ENCODE assay signal across 8 cellular contexts in the genomic region with DNA sequence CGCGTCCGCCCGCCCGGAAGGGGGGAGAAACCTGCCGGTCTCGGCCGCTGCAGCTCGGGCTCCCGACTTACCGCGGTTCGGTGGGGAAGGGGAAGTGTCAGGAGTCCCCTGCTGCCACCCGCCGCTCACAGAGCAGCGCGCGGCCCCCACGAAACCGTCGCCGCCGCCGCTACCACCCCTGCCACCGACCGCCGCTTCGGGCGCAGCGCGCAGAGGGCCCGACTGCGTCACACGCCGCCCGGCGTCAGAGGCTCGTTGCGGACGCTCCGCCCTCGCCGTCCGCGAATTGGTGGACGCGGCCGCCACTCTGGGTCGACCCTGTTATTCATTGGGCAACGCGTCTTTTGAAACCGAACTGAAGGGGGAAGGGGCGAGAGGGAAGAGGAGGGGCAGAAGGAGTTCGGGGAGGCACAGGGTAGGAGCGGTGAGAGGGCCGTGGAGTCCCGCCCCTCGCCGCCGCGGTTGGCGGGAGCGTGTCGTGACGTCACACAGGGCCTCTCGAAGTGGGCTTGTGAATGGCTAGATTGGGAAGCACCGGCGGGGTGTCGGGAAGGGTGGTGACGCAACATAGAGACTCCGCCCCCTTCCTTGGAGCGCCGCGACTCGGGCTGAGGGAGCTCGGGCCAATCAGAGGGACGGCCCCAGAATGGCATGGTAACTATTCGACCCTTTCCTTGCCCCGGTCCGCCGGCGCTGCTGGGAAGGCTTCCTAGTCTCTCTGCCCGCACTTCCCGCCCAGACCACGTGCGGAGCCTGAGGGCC. TPM values are rescaled to one million over a fixed set of nuclear protein-coding genes. Genes with fewer than 3 reads are reported as not detected.
DNase-seq lines count a peak whose midpoint lies in the region; ATAC-seq and TF ChIP-seq lines count a peak whose summit lies in the region.

A gene (minus strand): TSS at position 226 of the 762 bp plus-strand sequence. CDS start 15,437 bp downstream, outside the sequence.

- peaks cover 19% of the 10 kb centered on the region for H3K36me3 ChIP-seq in SU-DHL-6 (ENCODE audit: low read length)
- H3K36me3 ChIP-seq in osteoblast (ENCODE audit: insufficient read depth, low read length), result peaks cover 17% of the 10 kb centered on the region
- peaks cover 11% of the 10 kb centered on the region for H3K36me3 ChIP-seq in thoracic aorta

- ATAC-seq in HG02678 (IDR thresholded peaks at IDR 0.05; ENCODE audit: unreplicated experiment) (peak; percentile 93), thoracic aorta (ENCODE audit: insufficient number of reproducible peaks, low FRiP score, low read depth) (peak; percentile 97)
- peak; percentile 97 for ATAC-seq in activated naive CD8-positive, alpha-beta T cell treated with anti-CD3 and anti-CD28 coated beads, Interleukin-2, amount 10 ng/mL, durations not matched to agents 7 days and 5 days (ENCODE audit: low read depth)

- H3K4me2 ChIP-seq in SU-DHL-6 (ENCODE audit: low read depth, low read length, poor library complexity, severe bottlenecking) (peak within 1 kb of the TSS; percentile 81), osteoblast (ENCODE audit: insufficient read depth, low read length) (peak within 1 kb of the TSS; percentile 88)

- H3K9me3 Mint-ChIP-seq in activated naive CD8-positive, alpha-beta T cell treated with anti-CD3 and anti-CD28 coated beads, Interleukin-2, amount 10 ng/mL, durations not matched to agents 7 days and 5 days, result no peaks in the 10 kb centered on the region
- H3K9me3 Mint-ChIP-seq in glutamatergic neuron (ENCODE audit: unreplicated experiment), result peaks cover 6% of the 10 kb centered on the region

- peak within 1 kb of the TSS; percentile 94 for H3K27ac Mint-ChIP-seq in activated naive CD8-positive, alpha-beta T cell treated with anti-CD3 and anti-CD28 coated beads, Interleukin-2, amount 10 ng/mL, durations not matched to agents 7 days and 5 days
- peak within 1 kb of the TSS; percentile 78 for H3K27ac Mint-ChIP-seq in glutamatergic neuron (ENCODE audit: unreplicated experiment)

- TF ChIP-seq POLR2A in GM10847 (IDR thresholded peaks at IDR 0.05; ENCODE audit: extremely low read depth, insufficient read length), result peak; percentile 96

- peaks cover 35% of the 10 kb centered on the region for H3K4me1 Mint-ChIP-seq in activated naive CD8-positive, alpha-beta T cell treated with anti-CD3 and anti-CD28 coated beads, Interleukin-2, amount 10 ng/mL, durations not matched to agents 7 days and 5 days
- H3K4me1 Mint-ChIP-seq in glutamatergic neuron (ENCODE audit: low read depth, unreplicated experiment), result peaks cover 14% of the 10 kb centered on the region

- peak within 1 kb of the TSS; percentile 73 for H3K27ac ChIP-seq in SU-DHL-6 (ENCODE audit: low read depth, low read length)
- H3K27ac ChIP-seq in osteoblast (ENCODE audit: low read depth, low read length), result peak within 1 kb of the TSS; percentile 97
- peak within 1 kb of the TSS; percentile 89 to 93 for H3K27ac ChIP-seq in thoracic aorta

- peaks cover 32% of the 10 kb centered on the region for H4K20me1 ChIP-seq in SU-DHL-6 (ENCODE audit: low read depth, low read length)
- peaks cover 33% of the 10 kb centered on the region for H4K20me1 ChIP-seq in osteoblast (ENCODE audit: insufficient read depth, low read length)

- H3K27me3 Mint-ChIP-seq in activated naive CD8-positive, alpha-beta T cell treated with anti-CD3 and anti-CD28 coated beads, Interleukin-2, amount 10 ng/mL, durations not matched to agents 7 days and 5 days, result no peaks in the 10 kb centered on the region
- peaks cover 6% of the 10 kb centered on the region for H3K27me3 Mint-ChIP-seq in glutamatergic neuron (ENCODE audit: unreplicated experiment)

- no peaks in the 10 kb centered on the region for H3K9me3 ChIP-seq in SU-DHL-6 (ENCODE audit: insufficient read depth, low read length)
- no peaks in the 10 kb centered on the region for H3K9me3 ChIP-seq in osteoblast (ENCODE audit: low read depth, low read length)
- H3K9me3 ChIP-seq in thoracic aorta, result no peaks in the 10 kb centered on the region

- H3K9ac ChIP-seq in SU-DHL-6 (ENCODE audit: low read length), result peak within 1 kb of the TSS; percentile 95

- peaks cover 16% of the 10 kb centered on the region; the same call in 1 of the 2 replicates for H3F3A ChIP-seq in SU-DHL-6 (ENCODE audit: insufficient read depth)

- H3K4me1 ChIP-seq in osteoblast (ENCODE audit: insufficient read depth, low read length), result peaks cover 15% of the 10 kb centered on the region
- peaks cover 17 to 27% of the 10 kb centered on the region in 2 donors for H3K4me1 ChIP-seq in thoracic aorta (ENCODE audit: control insufficient read depth in 1 of 2, low read depth in 2 of 2)

- H3K36me3 Mint-ChIP-seq in activated naive CD8-positive, alpha-beta T cell treated with anti-CD3 and anti-CD28 coated beads, Interleukin-2, amount 10 ng/mL, durations not matched to agents 7 days and 5 days, result peaks cover 16% of the 10 kb centered on the region
- H3K36me3 Mint-ChIP-seq in glutamatergic neuron (ENCODE audit: unreplicated experiment), result no peaks in the 10 kb centered on the region

- POLR2A ChIA-PET in activated naive CD8-positive, alpha-beta T cell treated with anti-CD3 and anti-CD28 coated beads, Interleukin-2, amount 10 ng/mL, durations not matched to agents 7 days and 5 days (lab: Charles Lee), result interaction anchor here (0.9 to 3.3 kb wide), 9 partner anchors 9 to 294 kb away, joined by 3 to 11 read pairs (median 4); a partner anchor contains a TSS

- H3K4me3 ChIP-seq in SU-DHL-6 (ENCODE audit: insufficient read depth, low read length, poor library complexity, severe bottlenecking) (peak within 1 kb of the TSS; percentile 87), osteoblast (ENCODE audit: insufficient read depth, low read length) (peak within 1 kb of the TSS; percentile 92), thoracic aorta (peak within 1 kb of the TSS; percentile 94)

- H3K79me2 ChIP-seq in SU-DHL-6 (ENCODE audit: insufficient read depth, low read length), result peaks cover 49% of the 10 kb centered on the region
- peaks cover 51% of the 10 kb centered on the region for H3K79me2 ChIP-seq in osteoblast (ENCODE audit: insufficient read depth, low read length)

- peak within 1 kb of the TSS; percentile 93 for H3K4me3 Mint-ChIP-seq in activated naive CD8-positive, alpha-beta T cell treated with anti-CD3 and anti-CD28 coated beads, Interleukin-2, amount 10 ng/mL, durations not matched to agents 7 days and 5 days
- H3K4me3 Mint-ChIP-seq in glutamatergic neuron (ENCODE audit: unreplicated experiment), result peak within 1 kb of the TSS; percentile 96

- no peaks in the 10 kb centered on the region for H3K9me2 ChIP-seq in SU-DHL-6 (replicated peaks; ENCODE audit: insufficient read depth, low read length)

- DNase-seq in NCI-H128 (lab: John Stamatoyannopoulos, UW; ENCODE audit: unreplicated experiment), result peak; percentile 99
- peak; percentile 99 for DNase-seq in activated naive CD8-positive, alpha-beta T cell treated with anti-CD3 and anti-CD28 coated beads, Interleukin-2, amount 10 ng/mL, durations not matched to agents 7 days and 5 days
- peak; percentile 99 for DNase-seq in glutamatergic neuron
- peak; percentile 99 for DNase-seq in osteoblast (ENCODE audit: insufficient read length, low spot score, missing footprints)
- DNase-seq in thoracic aorta (ENCODE audit: low spot score), result peak; percentile 99

- no peak for TF ChIP-seq CTCF in SU-DHL-6 (IDR thresholded peaks at IDR 0.05; ENCODE audit: insufficient read depth, low read length, poor library complexity, severe bottlenecking)
- no peak for TF ChIP-seq CTCF in glutamatergic neuron (IDR thresholded peaks at IDR 0.05; ENCODE audit: partially characterized antibody, unreplicated experiment)
- TF ChIP-seq CTCF in osteoblast (IDR thresholded peaks at IDR 0.05; ENCODE audit: extremely low read depth, low read depth, low read length), result no peak
- no peak for TF ChIP-seq CTCF in thoracic aorta (IDR thresholded peaks at IDR 0.05)

- H3K27me3 ChIP-seq in SU-DHL-6 (ENCODE audit: low read length) (no peaks in the 10 kb centered on the region), osteoblast (ENCODE audit: insufficient read depth, low read length) (no peaks in the 10 kb centered on the region), thoracic aorta (replicated peaks; ENCODE audit: insufficient read depth) (no peaks in the 10 kb centered on the region)

- H2AFZ ChIP-seq in SU-DHL-6 (ENCODE audit: low read depth, low read length, severe bottlenecking), result peak within 1 kb of the TSS; percentile 76
- peak within 1 kb of the TSS; percentile 96 for H2AFZ ChIP-seq in osteoblast (ENCODE audit: low read length)

RNA-seq across cellular contexts. Expression of the gene that starts here (rescaled TPM):
- 10 to 100 TPM; 91.4 to 96.7 TPM for total RNA-seq in activated naive CD8-positive, alpha-beta T cell treated with anti-CD3 and anti-CD28 coated beads, Interleukin-2, amount 10 ng/mL, durations not matched to agents 7 days and 5 days
- total RNA-seq in glutamatergic neuron (ENCODE audit: unreplicated experiment) (49.6 TPM), osteoblast (114 and 119 TPM in 2 replicates), thoracic aorta (100 to 1,000 TPM; 135 to 216 TPM)

Comparison
In these comparisons a context has a peak if more than half of its experiments do, and no peak if none do; other contexts are left out.
1. Peak in every context shown above with its lines: DNase-seq, ATAC-seq, H3K4me3 ChIP-seq and H3K27ac ChIP-seq.